ENCODE assay signal across 8 cellular contexts in genomic region chr12:50084775-50085614, GRCh38. TPM values are rescaled to one million over a fixed set of nuclear protein-coding genes. Genes with fewer than 3 reads are reported as not detected.
DNase-seq lines count a peak whose midpoint lies in the region; ATAC-seq, FAIRE-seq and TF ChIP-seq lines count a peak whose summit lies in the region.

TSS of gene SMARCD1 (plus strand) at chr12:50085342. CDS start at chr12:50085370, 28 bp downstream.

- WGBS in HepG2 (ENCODE audit: low lambda C conversion rate): 1% methylated on average over 25 of the region's 69 CpGs

- peak within 1 kb of the TSS; percentile 66 for H2AFZ ChIP-seq in HepG2 (ENCODE audit: low read length)

- intact Hi-C loops in dendritic cell treated with granulocyte-macrophage colony-stimulating factor and Interleukin-4, amounts not matched to agents 40 ng/mL and 50 ng/mL, for 4 days (cut with micrococcal nuclease): loop anchor here (1.0 kb wide), 1 partner anchor 82 kb away; the partner anchor contains the start of gene CERS5
- intact Hi-C loops in HepG2 (cut with micrococcal nuclease; ENCODE audit: unreplicated experiment): loop anchor here (2.0 kb wide), 2 partner anchors 26 to 316 kb away; partner anchors contain the start of gene LARP4

- FAIRE-seq in GM19239 (lab: Jason Lieb, UNC) (peak; percentile 90), HepG2 (lab: Jason Lieb, UNC) (peak; percentile 75)

- H3K9me3 Mint-ChIP-seq in dendritic cell treated with granulocyte-macrophage colony-stimulating factor and Interleukin-4, amounts not matched to agents 40 ng/mL and 50 ng/mL, for 4 days: no peaks in the 10 kb centered on the region

- peak within 1 kb of the TSS; percentile 77 for H3K9ac ChIP-seq in HepG2 (ENCODE audit: insufficient read depth, low read depth, low read length)

- TF ChIP-seq CTCF in BJ (IDR thresholded peaks at IDR 0.05; ENCODE audit: insufficient read depth, low read depth, low read length) (peak; percentile 78), HepG2 (CRISPR knock-in tag; IDR thresholded peaks at IDR 0.05) (peak; percentile 88)

- H4K20me1 ChIP-seq in HepG2 (ENCODE audit: insufficient read depth, low read length): peaks cover 4% of the 10 kb centered on the region; the same call in 1 of the 2 replicates

- H3K27ac ChIP-seq in HepG2 (ENCODE audit: extremely low read length, insufficient read depth, low read length): peak within 1 kb of the TSS; percentile 88

- peaks cover 82% of the 10 kb centered on the region for H3K4me1 ChIP-seq in HepG2 (ENCODE audit: insufficient read depth, low read length)

- peaks cover 43% of the 10 kb centered on the region for H3K36me3 Mint-ChIP-seq in dendritic cell treated with granulocyte-macrophage colony-stimulating factor and Interleukin-4, amounts not matched to agents 40 ng/mL and 50 ng/mL, for 4 days (ENCODE audit: low read depth)

- TF ChIP-seq EP300 in HepG2 (IDR thresholded peaks at IDR 0.05; ENCODE audit: low read depth in 2 of 2, low read length in 2 of 2): 0 out of 4 replicates have a peak, but pooled peaks of 1 of the 2 experiments have one; percentile 30
- TF ChIP-seq EP300 in HepG2 (CRISPR knock-in tag; IDR thresholded peaks at IDR 0.05; ENCODE audit: borderline replicate concordance): no peak

- in situ Hi-C loops in HepG2 (cut with HindIII; ENCODE audit: extremely low pct_ligation_motif_present, low pct_unique_long_range_greater_than_20kb): no loop called here

- H3K4me3 ChIP-seq in BJ (ENCODE audit: low read depth, low read length) (peak within 1 kb of the TSS; percentile 62), HepG2 (replicated peaks in 1 of 3; ENCODE audit: insufficient read depth in 1 of 3, low read depth in 2 of 3, low read length in 3 of 3) (peak within 1 kb of the TSS; percentile 58 to 77 (median 73))

- peaks cover 29% of the 10 kb centered on the region for H3K4me1 Mint-ChIP-seq in dendritic cell treated with granulocyte-macrophage colony-stimulating factor and Interleukin-4, amounts not matched to agents 40 ng/mL and 50 ng/mL, for 4 days (ENCODE audit: low read depth)

- H3K9me3 ChIP-seq in HepG2 (ENCODE audit: low read length): no peaks in the 10 kb centered on the region

- H3K4me3 Mint-ChIP-seq in dendritic cell treated with granulocyte-macrophage colony-stimulating factor and Interleukin-4, amounts not matched to agents 40 ng/mL and 50 ng/mL, for 4 days: peak within 1 kb of the TSS; percentile 81

- H3K27ac Mint-ChIP-seq in dendritic cell treated with granulocyte-macrophage colony-stimulating factor and Interleukin-4, amounts not matched to agents 40 ng/mL and 50 ng/mL, for 4 days: peak within 1 kb of the TSS; percentile 89

- TSS peak; percentile 90 for BruUV-seq in HepG2 (replicated peaks; lab: Mats Ljungman, UMichigan)

- peaks cover 10% of the 10 kb centered on the region for H3K27me3 Mint-ChIP-seq in dendritic cell treated with granulocyte-macrophage colony-stimulating factor and Interleukin-4, amounts not matched to agents 40 ng/mL and 50 ng/mL, for 4 days

- H3K36me3 ChIP-seq in BJ (ENCODE audit: control insufficient read depth, insufficient read depth, low read length): peaks cover 7% of the 10 kb centered on the region
- H3K36me3 ChIP-seq in HepG2 (replicated peaks in 1 of 2; ENCODE audit: control insufficient read depth in 1 of 2, insufficient read depth in 2 of 2, low read length in 2 of 2): peaks cover 7 to 30% of the 10 kb centered on the region in 2 experiments

- ATAC-seq in HG03460 (IDR thresholded peaks at IDR 0.05; ENCODE audit: unreplicated experiment): peak; percentile 81
- ATAC-seq in HepG2: peak; percentile 87

- peak within 1 kb of the TSS; percentile 89 for H3K4me2 ChIP-seq in HepG2 (ENCODE audit: low read depth, low read length)

- POLR2A ChIA-PET in BJ (lab: Charles Lee) (interaction anchor here (0.5 to 0.9 kb wide), 4 partner anchors 12 to 461 kb away, joined by 4 to 24 read pairs (median 8); partner anchors contain the start of gene COX14), HepG2 (lab: Yijun Ruan, JAX) (interaction anchor here (0.6 to 7.4 kb wide), 23 partner anchors 9 to 1179 kb away, joined by 3 to 265 read pairs (median 4); partner anchors contain the start of genes CERS5, COX14, GPD1 and LIMA1)

- H3K79me2 ChIP-seq in HepG2 (ENCODE audit: insufficient read depth, low read length): peaks cover 17% of the 10 kb centered on the region

- TF ChIP-seq RAD21 in HepG2 (CRISPR knock-in tag; IDR thresholded peaks at IDR 0.05): no peak; the same call in 1 of the 2 replicates

- DNase-seq in BJ (ENCODE audit: low read depth) (peak; percentile 48), GM19239 (ENCODE audit: insufficient read length, low spot score) (peak; percentile 96), NCI-H526 (lab: John Stamatoyannopoulos, UW) (peak; percentile 93 to 98), HepG2 (ENCODE audit: low spot score) (peak; percentile 90)
- DNase-seq in activated CD4-positive, alpha-beta T cell treated with anti-CD3 and anti-CD28 coated beads, Interleukin-2, amount 50 U/mL, for 1 hour: peak; percentile 81
- peak; percentile 87 for DNase-seq in stimulated activated CD4-positive, alpha-beta T cell treated with anti-CD3 and anti-CD28 coated beads, Interleukin-4, amount 100 ng/mL, for 1 hour

- TF ChIP-seq POLR2A in HepG2 (IDR thresholded peaks at IDR 0.05; ENCODE audit: insufficient read depth in 1 of 2, low read depth in 2 of 2, low read length in 2 of 2): peak; percentile 33 to 47; a peak in 2 of 4 replicates

- CTCF ChIA-PET in BJ (lab: Yijun Ruan, JAX): interaction anchor here (0.6 to 3.6 kb wide), 18 partner anchors 8 to 614 kb away, joined by 3 to 23 read pairs (median 4); partner anchors contain the start of genes CERS5, COX14 and DIP2B
- CTCF ChIA-PET in HepG2 (lab: Yijun Ruan, JAX; ENCODE audit: low intra/inter-chr PET ratio, low total read pairs): no interaction called here

- H3K27me3 ChIP-seq in BJ (ENCODE audit: control insufficient read depth, insufficient read depth, low read length) (no peaks in the 10 kb centered on the region; the same call in 1 of the 2 replicates), HepG2 (ENCODE audit: control insufficient read depth in 1 of 2, insufficient read depth in 2 of 2, low read length in 2 of 2) (no peaks in the 10 kb centered on the region)

TF ChIP-seq in HepG2, 621 proteins besides CTCF, POLR2A, EP300 and RAD21 (continues in another document):
- TF ChIP-seq RFXAP (CRISPR knock-in tag; IDR thresholded peaks at IDR 0.05; ENCODE audit: borderline replicate concordance) (no peak), IRF2 (CRISPR knock-in tag; IDR thresholded peaks at IDR 0.05) (0 out of 2 replicates have a peak, but pooled peaks have one; percentile 53), CEBPZ (IDR thresholded peaks at IDR 0.05; ENCODE audit: low read length) (no peak), NCOA2 (CRISPR knock-in tag; IDR thresholded peaks at IDR 0.05) (0 out of 2 replicates have a peak, but pooled peaks have one; percentile 7), POLR2AphosphoS5 (IDR thresholded peaks at IDR 0.05; ENCODE audit: low read depth, low read length) (peak; percentile 39; the same call in 1 of the 2 replicates)

RNA-seq across cellular contexts. Expression of gene SMARCD1, which starts in this region (rescaled TPM):
- 48.9 and 56.0 TPM in 2 replicates for polyA plus RNA-seq in BJ (2011; rRNA removed)
- 38.7 and 48.3 TPM in 2 replicates for polyA minus RNA-seq in BJ (2011; rRNA and poly(A)+ RNA removed)
- total RNA-seq in HepG2 (2016; rRNA removed; fragmentation: Illumina TruSeq; extraction: Trizol): 54.6 and 64.9 TPM in 2 replicates
- 18.3 and 19.3 TPM in 2 replicates for total RNA-seq in HepG2 (2016; cell fraction: cytosol; rRNA removed; fragmentation: Illumina TruSeq; extraction: Trizol; ENCODE audit: low read depth)
- total RNA-seq in HepG2 (2016; cell fraction: insoluble cytoplasmic fraction; rRNA removed; fragmentation: Illumina TruSeq; extraction: Trizol): 53.8 and 56.6 TPM in 2 replicates
- 51.5 and 52.7 TPM in 2 replicates for total RNA-seq in HepG2 (2016; cell fraction: membrane; rRNA removed; fragmentation: Illumina TruSeq; extraction: Trizol)
- 46.9 and 61.3 TPM in 2 replicates for total RNA-seq in HepG2 (2016; cell fraction: nucleus; rRNA removed; fragmentation: Illumina TruSeq; extraction: Trizol)
- polyA plus RNA-seq in HepG2 (2011; rRNA removed): 51.7 and 55.5 TPM in 2 replicates
- polyA plus RNA-seq in HepG2 (2011; cell fraction: cytosol; rRNA removed): 35.2 and 38.4 TPM in 2 replicates
- 69.3 and 71.6 TPM in 2 replicates for polyA plus RNA-seq in HepG2 (2011; cell fraction: nucleus; rRNA removed)
- 35.8 and 43.5 TPM in 2 replicates for polyA plus RNA-seq in HepG2 (2012)
- 12.2 and 14.5 TPM in 2 replicates for polyA plus RNA-seq in HepG2 (2016; cell fraction: cytosol; fragmentation: Illumina TruSeq; extraction: Trizol; ENCODE audit: low read depth)
- polyA plus RNA-seq in HepG2 (2016; cell fraction: insoluble cytoplasmic fraction; fragmentation: Illumina TruSeq; extraction: Trizol; ENCODE audit: low read depth): 51.0 and 65.3 TPM in 2 replicates
- polyA plus RNA-seq in HepG2 (2016; cell fraction: membrane; fragmentation: Illumina TruSeq; extraction: Trizol; ENCODE audit: low read depth): 41.4 and 44.8 TPM in 2 replicates
- polyA plus RNA-seq in HepG2 (2016; cell fraction: nucleus; fragmentation: Illumina TruSeq; extraction: Trizol; ENCODE audit: insufficient read depth, low read depth): 82.4 and 96.0 TPM in 2 replicates
- polyA minus RNA-seq in HepG2 (2011; rRNA and poly(A)+ RNA removed; ENCODE audit: low replicate concordance): 82.5 and 134 TPM in 2 replicates
- 41.4 and 46.1 TPM in 2 replicates for polyA minus RNA-seq in HepG2 (2011; cell fraction: cytosol; rRNA and poly(A)+ RNA removed)
- 68.1 and 69.0 TPM in 2 replicates for polyA minus RNA-seq in HepG2 (2011; cell fraction: nucleus; rRNA and poly(A)+ RNA removed)

Comparison
In these comparisons a context has a peak if more than half of its experiments do, and no peak if none do; other contexts are left out.
1. Peak in every context shown above with its lines: DNase-seq, ATAC-seq, H3K4me3 ChIP-seq and H3K27ac ChIP-seq.